2 cellular contexts compared by ENCODE assay signal in genomic region chr3:67781218-67781617, GRCh38.
A peak's percentile ranks its signal among the peaks of the same experiment; 100 is the strongest.
TF ChIP-seq lines count a peak whose summit lies in the region.

No MANE protein-coding gene starts in this region.

TF ChIP-seq in HepG2, 621 proteins besides CTCF, POLR2A, EP300 and RAD21 (continued from another document):
- no peak for TF ChIP-seq ZNF580 (CRISPR knock-in tag; IDR thresholded peaks at IDR 0.05; ENCODE audit: borderline replicate concordance, low read depth)
- no peak for TF ChIP-seq ARNT2 (CRISPR knock-in tag; IDR thresholded peaks at IDR 0.05; ENCODE audit: low read depth)
- TF ChIP-seq USF2 (IDR thresholded peaks at IDR 0.05; ENCODE audit: low read depth, low read length) = no peak
- TF ChIP-seq USF2 (CRISPR knock-in tag; IDR thresholded peaks at IDR 0.05; ENCODE audit: borderline replicate concordance) = no peak
- TF ChIP-seq ZBTB33 (CRISPR knock-in tag; IDR thresholded peaks at IDR 0.05) = 0 out of 2 replicates have a peak, but pooled peaks have one; percentile 32
- no peak for TF ChIP-seq RNF2 (conservative IDR thresholded peaks at IDR 0.05; ENCODE audit: low read depth)
- TF ChIP-seq SMAD3 (CRISPR knock-in tag; IDR thresholded peaks at IDR 0.05) = no peak

TF ChIP-seq in K562, 482 proteins besides CTCF, POLR2A, EP300 and RAD21 (continued from another document and continues in another):
- TF ChIP-seq PHF8 (IDR thresholded peaks at IDR 0.05; ENCODE audit: borderline replicate concordance, low read length) = peak; percentile 33; the same call in 1 of the 2 replicates
- TF ChIP-seq NCOA6 (IDR thresholded peaks at IDR 0.05) = no peak
- TF ChIP-seq RAD51 (IDR thresholded peaks at IDR 0.05; ENCODE audit: borderline replicate concordance, low read depth) = no peak
- TF ChIP-seq USF1 (CRISPR knock-in tag; IDR thresholded peaks at IDR 0.05) = no peak
- no peak for TF ChIP-seq CEBPB (tag; IDR thresholded peaks at IDR 0.05)
- TF ChIP-seq DMBX1 (CRISPR knock-in tag; IDR thresholded peaks at IDR 0.05; ENCODE audit: borderline replicate concordance) = no peak
- TF ChIP-seq THRB (CRISPR knock-in tag; conservative IDR thresholded peaks at IDR 0.05) = no peak
- TF ChIP-seq GATAD2B (IDR thresholded peaks at IDR 0.05; ENCODE audit: borderline replicate concordance) = no peak
- TF ChIP-seq YBX1 (IDR thresholded peaks at IDR 0.05) = no peak
- TF ChIP-seq ARID3A (IDR thresholded peaks at IDR 0.05; ENCODE audit: borderline replicate concordance, low read depth, low read length) = no peak
- TF ChIP-seq FOXA3 (CRISPR knock-in tag; conservative IDR thresholded peaks at IDR 0.05 in 1 of 2, IDR thresholded peaks at IDR 0.05 in 1 of 2) = peak; percentile 30 to 61; a peak in 1 of 4 replicates
- no peak for TF ChIP-seq GATA2 (CRISPR knock-in tag; IDR thresholded peaks at IDR 0.05)
- no peak for TF ChIP-seq PHB2 (IDR thresholded peaks at IDR 0.05; ENCODE audit: low read depth)
- TF ChIP-seq NKRF (IDR thresholded peaks at IDR 0.05; ENCODE audit: borderline replicate concordance) = no peak
- no peak for TF ChIP-seq ZBTB49 (CRISPR knock-in tag; IDR thresholded peaks at IDR 0.05; ENCODE audit: borderline replicate concordance)
- TF ChIP-seq CBX8 (IDR thresholded peaks at IDR 0.05; ENCODE audit: borderline replicate concordance, extremely low read depth, low read depth, low read length, poor library complexity, severe bottlenecking) = no peak
- TF ChIP-seq PTBP1 (IDR thresholded peaks at IDR 0.05; ENCODE audit: low read depth, low read length) = no peak
- TF ChIP-seq PHTF2 (CRISPR knock-in tag; IDR thresholded peaks at IDR 0.05) = no peak
- no peak for TF ChIP-seq TAF15 (IDR thresholded peaks at IDR 0.05; ENCODE audit: low read depth, low read length)
- no peak for TF ChIP-seq NR2C1 (IDR thresholded peaks at IDR 0.05)
- TF ChIP-seq NR2C1 (tag; IDR thresholded peaks at IDR 0.05) = no peak
- TF ChIP-seq SAP30 (IDR thresholded peaks at IDR 0.05; ENCODE audit: borderline replicate concordance, insufficient read depth, low read depth, low read length, poor library complexity, severe bottlenecking) = no peak
- TF ChIP-seq ZNF407 (IDR thresholded peaks at IDR 0.05; ENCODE audit: low read depth) = no peak
- TF ChIP-seq TRIM24 (IDR thresholded peaks at IDR 0.05) = no peak
- 0 out of 4 replicates have a peak, but pooled peaks have one; percentile 35 to 40 for TF ChIP-seq FOXK2 (conservative IDR thresholded peaks at IDR 0.05 in 1 of 2, IDR thresholded peaks at IDR 0.05 in 1 of 2; ENCODE audit: low read depth in 2 of 2)
- TF ChIP-seq ZNF449 (CRISPR knock-in tag; IDR thresholded peaks at IDR 0.05) = no peak
- TF ChIP-seq RFX1 (IDR thresholded peaks at IDR 0.05) = no peak
- 0 out of 2 replicates have a peak, but pooled peaks have one; percentile 26 for TF ChIP-seq POLR2G (IDR thresholded peaks at IDR 0.05; ENCODE audit: low read depth, low read length)
- TF ChIP-seq ZNF75A (CRISPR knock-in tag; IDR thresholded peaks at IDR 0.05) = no peak
- no peak for TF ChIP-seq KLF6 (CRISPR knock-in tag; IDR thresholded peaks at IDR 0.05; ENCODE audit: borderline replicate concordance)
- TF ChIP-seq COPS2 (conservative IDR thresholded peaks at IDR 0.05) = no peak
- no peak for TF ChIP-seq ATF2 (CRISPR knock-in tag; IDR thresholded peaks at IDR 0.05)
- no peak for TF ChIP-seq GMEB1 (CRISPR knock-in tag; IDR thresholded peaks at IDR 0.05)
- no peak for TF ChIP-seq GTF2F1 (IDR thresholded peaks at IDR 0.05; ENCODE audit: low read depth, low read length)
